ENCODE assay signal across 26 cellular contexts in the genomic region with DNA sequence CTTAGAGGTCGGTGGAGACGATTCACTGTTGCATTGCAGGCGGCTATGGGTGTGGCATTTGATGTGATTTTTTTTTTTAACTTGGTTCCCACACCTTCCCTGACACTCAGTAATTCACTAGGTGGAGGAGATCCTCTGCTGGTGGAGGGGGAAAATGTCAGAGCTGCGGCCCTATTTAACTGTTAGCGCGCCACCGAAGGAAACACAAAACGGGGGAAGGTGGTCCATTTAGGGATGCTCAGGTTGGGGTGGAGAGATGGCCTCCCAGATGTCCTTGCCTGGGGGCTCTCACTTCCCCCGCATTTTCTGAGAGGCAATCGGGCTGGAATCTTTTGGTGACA. TPM values are rescaled to one million over a fixed set of nuclear protein-coding genes. Genes with fewer than 3 reads are reported as not detected.
DNase-seq lines count a peak whose midpoint lies in the region; ATAC-seq and TF ChIP-seq lines count a peak whose summit lies in the region.
"Had no signal": no experiment of that assay in that cellular context is flagged by ENCODE, and none has a peak within 500 bp of the region (broad histone marks: within the 10 kb centered on the region; RNA-seq: fewer than 3 reads in every experiment).

No MANE protein-coding gene starts in this region.

- DNase-seq in DMS79 treated with DMSO at 0.1 percent for 48 hours (lab: John Stamatoyannopoulos, UW) (peak; percentile 5), DMS79 (lab: John Stamatoyannopoulos, UW) (no peak), NT2/D1 (ENCODE audit: low read depth, low spot score) (no peak), T47D (ENCODE audit: low read depth in 1 of 2, low spot score in 1 of 2) (peak; percentile 65 to 70), GM19240 (ENCODE audit: insufficient read length, low spot score) (no peak), SK-N-SH (no peak), midbrain (lab: John Stamatoyannopoulos, UW) (no peak)
- no peak for DNase-seq in CD4-positive, alpha-beta T cell
- DNase-seq: activated CD4-positive, alpha-beta T cell treated with anti-CD3 and anti-CD28 coated beads, Interleukin-2, amount 50 U/mL, for 48 hours; activated naive CD4-positive, alpha-beta T cell treated with Interleukin-2 at 50 U/mL for 16 hours; KBM-7; retina; Right ventricle myocardium superior; spleen; stimulated activated CD4-positive, alpha-beta T cell treated with anti-CD3 and anti-CD28 coated beads, Interleukin-4, amount 100 ng/mL, for 4 hours; T-cell had no signal

- H3K27ac Mint-ChIP-seq in CD4-positive, alpha-beta T cell, result no peak overlapping the region
- H3K27ac Mint-ChIP-seq: T-cell had no signal

- WGBS in SK-N-SH (ENCODE audit: low lambda C conversion rate), result 24% methylated on average over 9 of the region's 10 CpGs

- peak overlapping the region; percentile 11 for H3K4me3 Mint-ChIP-seq in CD4-positive, alpha-beta T cell
- H3K4me3 Mint-ChIP-seq: T-cell had no signal

- POLR2A ChIA-PET in CD4-positive, alpha-beta T cell (lab: Charles Lee), result no interaction called here
- POLR2A ChIA-PET in SK-N-SH (lab: Yijun Ruan, JAX), result no interaction called here

- intact Hi-C loops in CD4-positive, alpha-beta T cell (cut with DNase I, micrococcal nuclease), result loop anchor here in 1 of 2 experiments (2.0 to 5.0 kb wide), 2 partner anchors 14 to 37 kb away; a partner anchor contains a TSS

- H3K9me3 ChIP-seq in CD4-positive, alpha-beta T cell (ENCODE audit: control insufficient read depth, low read length), result peaks cover 4% of the 10 kb centered on the region
- H3K9me3 ChIP-seq in NT2/D1 (ENCODE audit: insufficient read depth, low read length), result no peaks in the 10 kb centered on the region
- H3K9me3 ChIP-seq in SK-N-SH, result no peaks in the 10 kb centered on the region
- H3K9me3 ChIP-seq: esophagus muscularis mucosa, upper lobe of right lung had no signal

- ATAC-seq in CD4-positive, alpha-beta T cell (ENCODE audit: poor library complexity), result no peak
- ATAC-seq: gastroesophageal sphincter, T-cell, upper lobe of right lung had no signal

- no peaks in the 10 kb centered on the region for H3K9me2 ChIP-seq in SK-N-SH

- H3K4me3 ChIP-seq in NT2/D1 (ENCODE audit: insufficient read length, low read depth), result peak overlapping the region; percentile 22
- no peak overlapping the region for H3K4me3 ChIP-seq in SK-N-SH (ENCODE audit: low read depth in 2 of 2, low read length in 1 of 2)
- H3K4me3 ChIP-seq: BLaER1 treated with 17β-estradiol and CSF1 and Interleukin-3, amounts not matched to agents 10 nM and 100 nM; esophagus muscularis mucosa; gastroesophageal sphincter; spleen; upper lobe of right lung had no signal

- no peak overlapping the region for H3K27ac ChIP-seq in CD4-positive, alpha-beta T cell (ENCODE audit: low read depth, low read length)
- H3K27ac ChIP-seq in SK-N-SH (ENCODE audit: low read depth in 2 of 2, low read length in 1 of 2), result no peak overlapping the region
- H3K27ac ChIP-seq: BLaER1 treated with 17β-estradiol and CSF1 and Interleukin-3, amounts not matched to agents 10 nM and 100 nM; esophagus muscularis mucosa; gastroesophageal sphincter; spleen; upper lobe of right lung had no signal

- H3K36me3 ChIP-seq in NT2/D1 (ENCODE audit: insufficient read depth, insufficient read length, low read length) (peaks cover 1% of the 10 kb centered on the region), SK-N-SH (replicated peaks in 1 of 2; ENCODE audit: control insufficient read depth in 1 of 2, insufficient read depth in 2 of 2, low read length in 1 of 2) (no peaks in the 10 kb centered on the region)
- H3K36me3 ChIP-seq: BLaER1 treated with 17β-estradiol and CSF1 and Interleukin-3, amounts not matched to agents 10 nM and 100 nM; esophagus muscularis mucosa; gastroesophageal sphincter; spleen; upper lobe of right lung had no signal

- in situ Hi-C loops in T47D (cut with HindIII; ENCODE audit: low pct_unique_long_range_greater_than_20kb, low sequenced_read_pairs), result no loop called here

- H3K36me3 Mint-ChIP-seq in CD4-positive, alpha-beta T cell (ENCODE audit: low read depth), result no peaks in the 10 kb centered on the region
- H3K36me3 Mint-ChIP-seq: T-cell had no signal

- H3K4me2 ChIP-seq in SK-N-SH, result no peak overlapping the region
- H3K4me2 ChIP-seq: BLaER1 treated with 17β-estradiol and CSF1 and Interleukin-3, amounts not matched to agents 10 nM and 100 nM had no signal

- no peak overlapping the region for H2AFZ ChIP-seq in SK-N-SH (ENCODE audit: low read depth)

- H3K27me3 Mint-ChIP-seq in CD4-positive, alpha-beta T cell, result peaks cover 95% of the 10 kb centered on the region

- H3F3A ChIP-seq in SK-N-SH (replicated peaks; ENCODE audit: insufficient read depth), result no peaks in the 10 kb centered on the region

- no peaks in the 10 kb centered on the region for H3K9me3 Mint-ChIP-seq in CD4-positive, alpha-beta T cell
- H3K9me3 Mint-ChIP-seq: T-cell had no signal

- no peak for TF ChIP-seq CTCF in CD4-positive, alpha-beta T cell (IDR thresholded peaks at IDR 0.05)
- TF ChIP-seq CTCF in SK-N-SH (IDR thresholded peaks at IDR 0.05), result no peak

- H3K27me3 ChIP-seq in CD4-positive, alpha-beta T cell (ENCODE audit: control insufficient read depth, insufficient read depth, low read length), result peaks cover 99% of the 10 kb centered on the region
- H3K27me3 ChIP-seq in NT2/D1 (ENCODE audit: insufficient read depth, insufficient read length) (peaks cover 90% of the 10 kb centered on the region), SK-N-SH (ENCODE audit: insufficient read depth) (peaks cover 99% of the 10 kb centered on the region)

- H4K20me1 ChIP-seq in SK-N-SH (ENCODE audit: insufficient read depth), result peaks cover 13% of the 10 kb centered on the region; the same call in 1 of the 2 replicates

- CTCF ChIA-PET in CD4-positive, alpha-beta T cell (lab: Charles Lee), result no interaction called here
- CTCF ChIA-PET in SK-N-SH (lab: Yijun Ruan, JAX), result interaction anchor here (0.7 to 1.4 kb wide), 4 partner anchors 11 to 1828 kb away, joined by 3 to 4 read pairs (median 3); no protein-coding TSS in a partner anchor

- peaks cover 37% of the 10 kb centered on the region for H3K4me1 ChIP-seq in NT2/D1 (ENCODE audit: insufficient read depth, insufficient read length)
- H3K4me1 ChIP-seq in SK-N-SH (ENCODE audit: control insufficient read depth in 1 of 2, insufficient read depth in 2 of 2, low read depth in 1 of 2, low read length in 1 of 2), result no peaks in the 10 kb centered on the region; a peak in 1 of 4 replicates
- H3K4me1 ChIP-seq: BLaER1 treated with 17β-estradiol and CSF1 and Interleukin-3, amounts not matched to agents 10 nM and 100 nM; upper lobe of right lung had no signal

- H3K4me1 Mint-ChIP-seq in CD4-positive, alpha-beta T cell (ENCODE audit: low read depth), result peaks cover 14% of the 10 kb centered on the region

- H3K9ac ChIP-seq in NT2/D1 (ENCODE audit: insufficient read length, low read depth), result peak overlapping the region; percentile 63
- no peak overlapping the region for H3K9ac ChIP-seq in SK-N-SH
- H3K9ac ChIP-seq: BLaER1 treated with 17β-estradiol and CSF1 and Interleukin-3, amounts not matched to agents 10 nM and 100 nM had no signal

- H3K79me2 ChIP-seq in SK-N-SH (ENCODE audit: insufficient read depth), result no peaks in the 10 kb centered on the region

- TF ChIP-seq RAD21 in SK-N-SH (IDR thresholded peaks at IDR 0.05; ENCODE audit: low read length), result no peak

- TF ChIP-seq EP300 in SK-N-SH (IDR thresholded peaks at IDR 0.05; ENCODE audit: borderline replicate concordance in 1 of 2, low read depth in 1 of 2, low read length in 1 of 2), result no peak

TF ChIP-seq in SK-N-SH, 30 proteins besides CTCF, POLR2A, EP300 and RAD21 (continues in another document):
- TF ChIP-seq, protein P1, sequence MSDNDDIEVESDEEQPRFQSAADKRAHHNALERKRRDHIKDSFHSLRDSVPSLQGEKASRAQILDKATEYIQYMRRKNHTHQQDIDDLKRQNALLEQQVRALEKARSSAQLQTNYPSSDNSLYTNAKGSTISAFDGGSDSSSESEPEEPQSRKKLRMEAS (IDR thresholded peaks at IDR 0.05; ENCODE audit: low read depth), result no peak
- TF ChIP-seq ELF1 (IDR thresholded peaks at IDR 0.05), result no peak
- TF ChIP-seq MXI1 (IDR thresholded peaks at IDR 0.05; ENCODE audit: low read depth, low read length), result no peak
- TF ChIP-seq SIN3A (IDR thresholded peaks at IDR 0.05; ENCODE audit: borderline replicate concordance, low read depth, low read length), result no peak
- TF ChIP-seq, protein P2, sequence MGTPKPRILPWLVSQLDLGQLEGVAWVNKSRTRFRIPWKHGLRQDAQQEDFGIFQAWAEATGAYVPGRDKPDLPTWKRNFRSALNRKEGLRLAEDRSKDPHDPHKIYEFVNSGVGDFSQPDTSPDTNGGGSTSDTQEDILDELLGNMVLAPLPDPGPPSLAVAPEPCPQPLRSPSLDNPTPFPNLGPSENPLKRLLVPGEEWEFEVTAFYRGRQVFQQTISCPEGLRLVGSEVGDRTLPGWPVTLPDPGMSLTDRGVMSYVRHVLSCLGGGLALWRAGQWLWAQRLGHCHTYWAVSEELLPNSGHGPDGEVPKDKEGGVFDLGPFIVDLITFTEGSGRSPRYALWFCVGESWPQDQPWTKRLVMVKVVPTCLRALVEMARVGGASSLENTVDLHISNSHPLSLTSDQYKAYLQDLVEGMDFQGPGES (IDR thresholded peaks at IDR 0.05; ENCODE audit: low read depth, low read length), result no peak

RNA-seq across cellular contexts. Expression of a gene that starts 4.3 kb away (rescaled TPM):
- not detected for total RNA-seq in CD4-positive, alpha-beta T cell
- not detected in 2 replicates for polyA plus RNA-seq in SK-N-SH (2012; rRNA removed)
- not detected in 2 replicates for polyA plus RNA-seq in SK-N-SH (2012; cell fraction: cytosol; rRNA removed)
- polyA plus RNA-seq in SK-N-SH (2012; cell fraction: nucleus; rRNA removed), result not detected in 2 replicates
- total RNA-seq: A172, cerebellum, esophagus muscularis mucosa, G401, gastroesophageal sphincter, kidney epithelial cell, lung microvascular endothelial cell, omental fat pad, Right ventricle myocardium superior, spleen, T-cell, upper lobe of right lung had no signal
- polyA plus RNA-seq: spleen had no signal

RNA-seq across cellular contexts. Expression of a gene that starts 11.8 kb away (rescaled TPM):
- not detected for total RNA-seq in CD4-positive, alpha-beta T cell
- polyA plus RNA-seq in SK-N-SH (2012; rRNA removed), result not detected in 2 replicates
- polyA plus RNA-seq in SK-N-SH (2012; cell fraction: cytosol; rRNA removed), result not detected in 2 replicates
- polyA plus RNA-seq in SK-N-SH (2012; cell fraction: nucleus; rRNA removed), result not detected in 2 replicates
- total RNA-seq: cerebellum, esophagus muscularis mucosa, gastroesophageal sphincter, kidney epithelial cell, lung microvascular endothelial cell, omental fat pad, Right ventricle myocardium superior, spleen, upper lobe of right lung had no signal
- polyA plus RNA-seq: spleen had no signal

RNA-seq across cellular contexts. Expression of a gene that starts 22.5 kb away (rescaled TPM):
- not detected for total RNA-seq in CD4-positive, alpha-beta T cell
- not detected in 2 replicates for polyA plus RNA-seq in SK-N-SH (2012; rRNA removed)
- polyA plus RNA-seq in SK-N-SH (2012; cell fraction: cytosol; rRNA removed), result not detected in 2 replicates
- not detected in 2 replicates for polyA plus RNA-seq in SK-N-SH (2012; cell fraction: nucleus; rRNA removed)
- total RNA-seq: cerebellum, esophagus muscularis mucosa, gastroesophageal sphincter, lung microvascular endothelial cell, omental fat pad, Right ventricle myocardium superior, spleen, T-cell, upper lobe of right lung had no signal
- polyA plus RNA-seq: spleen had no signal

RNA-seq across cellular contexts. Expression of a gene that starts 24.3 kb away (rescaled TPM):
- not detected for total RNA-seq in CD4-positive, alpha-beta T cell
- polyA plus RNA-seq in SK-N-SH (2012; rRNA removed), result not detected in 2 replicates
- 0.01 TPM in 2 replicates for polyA plus RNA-seq in SK-N-SH (2012; cell fraction: cytosol; rRNA removed)
- not detected in 2 replicates for polyA plus RNA-seq in SK-N-SH (2012; cell fraction: nucleus; rRNA removed)
- total RNA-seq: cerebellum, esophagus muscularis mucosa, lung microvascular endothelial cell, Right ventricle myocardium superior, spleen, T-cell, upper lobe of right lung had no signal
- polyA plus RNA-seq: spleen had no signal

RNA-seq across cellular contexts. Expression of a gene that starts 34.5 kb away (rescaled TPM):
- total RNA-seq in CD4-positive, alpha-beta T cell, result not detected
- 0.03 and 0.08 TPM in 2 replicates for polyA plus RNA-seq in SK-N-SH (2012; rRNA removed)
- polyA plus RNA-seq in SK-N-SH (2012; cell fraction: cytosol; rRNA removed), result 0.04 TPM in 2 replicates
- not detected in 2 replicates for polyA plus RNA-seq in SK-N-SH (2012; cell fraction: nucleus; rRNA removed)
- total RNA-seq: cerebellum, esophagus muscularis mucosa, gastroesophageal sphincter, lung microvascular endothelial cell, omental fat pad, Right ventricle myocardium superior, spleen, upper lobe of right lung had no signal
- polyA plus RNA-seq: spleen had no signal

Comparison
In these comparisons a context has a peak if more than half of its experiments do, and no peak if none do; other contexts are left out.
1. DNase-seq: peak in DMS79 treated with DMSO at 0.1 percent for 48 hours (single experiment) and T47D (2 of 2); none in DMS79 (single experiment), CD4-positive, alpha-beta T cell (0 of 10), NT2/D1 (single experiment), GM19240 (single experiment), SK-N-SH (single experiment) and midbrain (single experiment).